8 cellular contexts compared by ENCODE assay signal in the genomic region with DNA sequence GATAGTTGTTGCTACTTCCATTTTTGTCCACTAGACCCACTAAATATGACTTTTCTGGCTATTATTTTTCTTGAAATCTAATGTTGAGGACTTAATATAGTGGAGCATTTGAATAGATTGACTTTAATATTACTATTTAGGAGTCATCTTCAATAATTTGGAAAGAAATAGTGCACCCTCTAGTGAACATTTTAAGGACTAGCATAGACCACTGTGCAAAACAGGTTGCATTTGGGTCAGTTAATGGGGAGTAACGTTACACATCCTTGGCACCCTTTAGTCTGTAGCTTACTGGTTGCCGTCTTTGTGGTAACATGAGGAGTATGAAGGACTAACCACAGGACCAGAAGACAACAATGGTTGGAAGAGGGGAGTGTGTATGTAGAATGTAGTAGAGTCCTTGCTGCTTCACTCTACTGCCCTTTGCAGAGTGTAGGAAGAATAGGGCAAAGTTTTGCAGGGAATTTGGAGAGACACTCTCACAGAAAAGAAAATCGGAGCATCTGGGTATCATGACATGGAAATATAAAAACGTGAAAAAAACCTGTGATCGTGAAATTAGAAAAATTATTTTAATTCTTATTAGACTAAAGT. TPM values are rescaled to one million over a fixed set of nuclear protein-coding genes. Genes with fewer than 3 reads are reported as not detected.
DNase-seq lines count a peak whose midpoint lies in the region; ATAC-seq and TF ChIP-seq lines count a peak whose summit lies in the region.

No MANE protein-coding gene starts in this region.

- H3F3A ChIP-seq in OCI-LY1 (ENCODE audit: insufficient read depth, low read length) (no peaks in the 10 kb centered on the region), smooth muscle cell (ENCODE audit: low read depth) (no peaks in the 10 kb centered on the region)

- H3K9ac ChIP-seq in OCI-LY1 (ENCODE audit: low read length) (no peak overlapping the region), fibroblast of lung (ENCODE audit: insufficient read depth, low read length) (no peak overlapping the region), smooth muscle cell (ENCODE audit: low read depth) (no peak overlapping the region)

- DNase-seq in NCI-H2196 (lab: John Stamatoyannopoulos, UW; ENCODE audit: unreplicated experiment) (peak; percentile 7), NCI-H2196 treated with DMSO at 0.1 percent for 48 hours (lab: John Stamatoyannopoulos, UW; ENCODE audit: unreplicated experiment) (no peak), fibroblast of lung (ENCODE audit: low read depth in 2 of 2) (peak; percentile 50 to 59), smooth muscle cell (lab: John Stamatoyannopoulos, UW; ENCODE audit: unreplicated experiment) (no peak), GF-D8 (lab: John Stamatoyannopoulos, UW) (no peak)

- no peaks in the 10 kb centered on the region for H3K27me3 ChIP-seq in OCI-LY1 (ENCODE audit: insufficient read depth, low read length)
- peaks cover 2% of the 10 kb centered on the region for H3K27me3 ChIP-seq in fibroblast of lung (ENCODE audit: control insufficient read depth, insufficient read depth, low read length)
- H3K27me3 ChIP-seq in smooth muscle cell (ENCODE audit: low read depth), result peaks cover 3% of the 10 kb centered on the region

- H3K36me3 ChIP-seq in OCI-LY1 (ENCODE audit: insufficient read depth, low read length) (no peaks in the 10 kb centered on the region), fibroblast of lung (ENCODE audit: control insufficient read depth, insufficient read depth, low read length) (no peaks in the 10 kb centered on the region), smooth muscle cell (ENCODE audit: low read depth) (no peaks in the 10 kb centered on the region)

- 63% methylated on average over 5 of the region's 5 CpGs for WGBS in smooth muscle cell (ENCODE audit: low lambda C conversion rate)

- no peaks in the 10 kb centered on the region for H3K9me2 ChIP-seq in OCI-LY1 (ENCODE audit: low read depth, low read length)

- TF ChIP-seq CTCF in OCI-LY1 (IDR thresholded peaks at IDR 0.05; ENCODE audit: low read length), result peak; percentile 47
- TF ChIP-seq CTCF in fibroblast of lung (conservative IDR thresholded peaks at IDR 0.05 in 1 of 2, IDR thresholded peaks at IDR 0.05 in 1 of 2; ENCODE audit: low read depth in 1 of 2, low read length in 2 of 2), result peak; percentile 58 to 61
- TF ChIP-seq CTCF in smooth muscle cell (IDR thresholded peaks at IDR 0.05; ENCODE audit: borderline replicate concordance, insufficient read depth, poor library complexity, severe bottlenecking), result peak; percentile 46

- H2AFZ ChIP-seq in OCI-LY1 (ENCODE audit: low read length) (no peak overlapping the region), fibroblast of lung (ENCODE audit: low read length) (no peak overlapping the region), smooth muscle cell (ENCODE audit: low read depth) (no peak overlapping the region)

- H3K4me3 ChIP-seq in OCI-LY1 (ENCODE audit: low read depth, low read length, poor library complexity, severe bottlenecking) (no peak overlapping the region), fibroblast of lung (replicated peaks in 1 of 4; ENCODE audit: control extremely low read depth in 1 of 4, insufficient read depth in 1 of 4, low read depth in 3 of 4, low read length in 4 of 4) (no peak overlapping the region), smooth muscle cell (no peak overlapping the region)

- H3K9me3 ChIP-seq in OCI-LY1 (ENCODE audit: low read length), result no peaks in the 10 kb centered on the region
- H3K9me3 ChIP-seq in fibroblast of lung (ENCODE audit: control insufficient read depth, insufficient read depth, low read depth, low read length), result no peaks in the 10 kb centered on the region
- H3K9me3 ChIP-seq in smooth muscle cell (replicated peaks; ENCODE audit: low read depth), result no peaks in the 10 kb centered on the region

- H3K4me2 ChIP-seq in OCI-LY1 (ENCODE audit: low read length) (no peak overlapping the region), fibroblast of lung (ENCODE audit: extremely low read depth, insufficient read depth, low read length) (no peak overlapping the region), smooth muscle cell (no peak overlapping the region)

- ATAC-seq in HG03025 (IDR thresholded peaks at IDR 0.05; ENCODE audit: low FRiP score, unreplicated experiment) (no peak), HG03460 (IDR thresholded peaks at IDR 0.05; ENCODE audit: unreplicated experiment) (no peak)

- H4K20me1 ChIP-seq in OCI-LY1 (ENCODE audit: insufficient read depth, low read length), result no peaks in the 10 kb centered on the region
- H4K20me1 ChIP-seq in fibroblast of lung (ENCODE audit: control insufficient read depth, extremely low read depth, insufficient read depth, low read length), result no peaks in the 10 kb centered on the region
- H4K20me1 ChIP-seq in smooth muscle cell (ENCODE audit: low read depth), result no peaks in the 10 kb centered on the region

- H3K79me2 ChIP-seq in OCI-LY1 (ENCODE audit: insufficient read depth, low read length), result no peaks in the 10 kb centered on the region
- no peaks in the 10 kb centered on the region for H3K79me2 ChIP-seq in fibroblast of lung (ENCODE audit: control insufficient read depth, insufficient read depth, low read length)
- no peaks in the 10 kb centered on the region for H3K79me2 ChIP-seq in smooth muscle cell (ENCODE audit: low read depth)

- H3K4me1 ChIP-seq in OCI-LY1 (ENCODE audit: insufficient read depth, low read length, severe bottlenecking), result no peaks in the 10 kb centered on the region
- no peaks in the 10 kb centered on the region for H3K4me1 ChIP-seq in fibroblast of lung (ENCODE audit: control insufficient read depth, extremely low read depth, insufficient read depth, low read length)
- H3K4me1 ChIP-seq in smooth muscle cell (ENCODE audit: low read depth), result no peaks in the 10 kb centered on the region

- H3K27ac ChIP-seq in OCI-LY1 (ENCODE audit: low read depth, low read length, poor library complexity, severe bottlenecking) (no peak overlapping the region), fibroblast of lung (ENCODE audit: insufficient read depth, low read length) (no peak overlapping the region), smooth muscle cell (ENCODE audit: low read depth) (no peak overlapping the region)

RNA-seq across cellular contexts. Expression of gene RFPL4B, which starts 25.2 kb away (rescaled TPM):
- not detected in 2 replicates for total RNA-seq in fibroblast of lung
- polyA plus RNA-seq in fibroblast of lung, result not detected in 2 replicates
- not detected in 2 replicates for polyA plus RNA-seq in fibroblast of lung (2012)
- polyA minus RNA-seq in fibroblast of lung (ENCODE audit: low replicate concordance), result not detected in 2 replicates
- not detected in 2 replicates for total RNA-seq in smooth muscle cell
- not detected in 2 replicates for polyA plus RNA-seq in smooth muscle cell

Comparison
In these comparisons a context has a peak if more than half of its experiments do, and no peak if none do; other contexts are left out.
1. DNase-seq: peak in NCI-H2196 (single experiment) and fibroblast of lung (2 of 2); none in NCI-H2196 treated with DMSO at 0.1 percent for 48 hours (single experiment), smooth muscle cell (single experiment) and GF-D8 (single experiment).
2. Peak in every context shown above with its lines, with median percentiles within 50 percentile points of each other: CTCF ChIP-seq.